35 cellular contexts compared by ENCODE assay signal in the genomic region with DNA sequence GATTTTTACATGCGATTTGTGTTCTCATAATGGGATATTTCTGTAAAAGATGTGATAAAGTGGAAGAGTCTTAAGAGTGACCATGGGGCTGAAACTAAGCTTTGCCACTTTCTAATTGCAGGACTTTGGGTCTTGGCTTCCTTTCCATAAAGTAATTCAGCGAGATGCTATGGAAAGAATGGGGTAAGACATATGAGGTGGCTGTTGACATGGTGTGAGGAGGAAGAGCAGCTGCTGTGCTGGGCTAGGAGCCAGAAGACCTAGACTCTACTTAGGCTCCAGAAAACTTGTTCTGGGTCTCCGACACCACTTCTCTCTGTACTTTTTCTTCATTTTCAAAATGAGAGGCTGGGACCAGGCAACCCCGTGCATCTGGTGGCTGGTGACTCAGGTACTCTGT.
"Had no signal": no experiment of that assay in that cellular context is flagged by ENCODE, and none has a peak within 500 bp of the region (broad histone marks: within the 10 kb centered on the region; RNA-seq: fewer than 3 reads in every experiment).

No MANE protein-coding gene starts in this region.

- H3K27ac ChIP-seq: adrenal gland, body of pancreas, brain microvascular endothelial cell, breast epithelium, VCaP had no signal

- H3K4me1 ChIP-seq: adrenal gland, body of pancreas, breast epithelium had no signal

- H3K36me3 Mint-ChIP-seq: activated CD4-positive, alpha-beta memory T cell treated with anti-CD3 and anti-CD28 coated beads for 36 hours; activated naive CD4-positive, alpha-beta T cell treated with anti-CD3 and anti-CD28 coated beads, Interleukin-2, amount 50 U/mL, for 72 hours; activated naive CD8-positive, alpha-beta T cell treated with anti-CD3 and anti-CD28 coated beads for 36 hours had no signal

- H3K4me3 Mint-ChIP-seq: activated B cell treated with CpG ODN at 0.5 μM for 24 hours; activated CD4-positive, alpha-beta memory T cell treated with anti-CD3 and anti-CD28 coated beads for 36 hours; activated CD4-positive, alpha-beta T cell treated with anti-CD3 and anti-CD28 coated beads, Interleukin-2, amount 10 ng/mL, durations not matched to agents 24 days and 14 days; activated CD8-positive, alpha-beta T cell treated with anti-CD3 and anti-CD28 coated beads for 36 hours; activated naive CD4-positive, alpha-beta T cell treated with anti-CD3 and anti-CD28 coated beads for 36 hours; activated naive CD8-positive, alpha-beta T cell treated with anti-CD3 and anti-CD28 coated beads for 36 hours; activated T-cell treated with anti-CD3 and anti-CD28 coated beads, Interleukin-2, amount 50 U/mL, for 4 hours; activated T-cell treated with anti-CD3 and anti-CD28 coated beads, Interleukin-2, amount 50 U/mL, for 72 hours; activated T-helper 1 cell treated with anti-CD3 and anti-CD28 coated beads, Interleukin-12 subunit alpha, Interleukin-12 subunit beta, Interleukin-2, Interleukin-4 antibody, amounts not matched to agents 30 ng/mL and 10 ng/mL and 1 ng/mL, durations not matched to agents 14 hours and 24 hours and 36 hours; activated T-helper 17 cell treated with anti-CD3 and anti-CD28 coated beads, Interleukin-2, amount 50 U/mL, for 72 hours; T-helper 1 cell treated with Interleukin-12 subunit alpha and Interleukin-12 subunit beta and Interleukin-4 antibody, amounts not matched to agents 30 μg/mL and 1 μg/mL, for 36 hours; T-helper 2 cell treated with Interferon-gamma antibody and Interleukin-4, amounts not matched to agents 5 μg/mL and 100 μg/mL, for 36 hours had no signal

- ATAC-seq: activated CD8-positive, alpha-beta T cell treated with anti-CD3 and anti-CD28 coated beads for 36 hours; activated naive CD4-positive, alpha-beta T cell treated with anti-CD3 and anti-CD28 coated beads, Interleukin-2, amount 50 U/mL, for 72 hours; activated T-cell treated with anti-CD3 and anti-CD28 coated beads, Interleukin-2, amount 50 U/mL, for 4 hours; activated T-cell treated with anti-CD3 and anti-CD28 coated beads, Interleukin-2, amount 50 U/mL, for 72 hours; activated T-helper 17 cell treated with anti-CD3 and anti-CD28 coated beads, Interleukin-2, amount 50 U/mL, for 72 hours; body of pancreas had no signal

- H3K4me3 ChIP-seq: adrenal gland, body of pancreas, breast epithelium had no signal

- DNase-seq: activated B cell treated with CpG ODN at 0.5 μM for 24 hours; activated CD4-positive, alpha-beta memory T cell treated with anti-CD3 and anti-CD28 coated beads for 36 hours; activated CD4-positive, alpha-beta T cell treated with anti-CD3 and anti-CD28 coated beads for 4 hours; activated CD4-positive, alpha-beta T cell treated with anti-CD3 and anti-CD28 coated beads, Interleukin-2, amount 10 ng/mL, durations not matched to agents 24 days and 14 days; activated CD4-positive, alpha-beta T cell treated with anti-CD3 and anti-CD28 coated beads, Interleukin-2, amount 50 U/mL, for 1 hour; activated CD4-positive, alpha-beta T cell treated with anti-CD3 and anti-CD28 coated beads, Interleukin-2, amount 50 U/mL, for 4 hours; activated CD4-positive, CD25-positive, alpha-beta regulatory T cell treated with anti-CD3 and anti-CD28 coated beads, Interleukin-2, amount 50 U/mL, for 72 hours; activated CD8-positive, alpha-beta memory T cell treated with anti-CD3 and anti-CD28 coated beads, Interleukin-2, amount 50 U/mL, for 4 hours; activated CD8-positive, alpha-beta T cell treated with anti-CD3 and anti-CD28 coated beads for 36 hours; activated effector memory CD4-positive, alpha-beta T cell treated with anti-CD3 and anti-CD28 coated beads, Interleukin-2, amount 50 U/mL, for 16 hours; activated gamma-delta T cell treated with Interleukin-2 at 50 U/mL for 16 hours; activated naive CD4-positive, alpha-beta T cell; activated naive CD4-positive, alpha-beta T cell treated with anti-CD3 and anti-CD28 coated beads for 36 hours; activated naive CD4-positive, alpha-beta T cell treated with anti-CD3 and anti-CD28 coated beads, Interleukin-2, amount 50 U/mL, for 16 hours; activated naive CD8-positive, alpha-beta T cell treated with anti-CD3 and anti-CD28 coated beads for 36 hours; activated T-cell treated with anti-CD3 and anti-CD28 coated beads for 4 hours; activated T-cell treated with anti-CD3 and anti-CD28 coated beads, Interleukin-2, amount 50 U/mL, for 1 hour; activated T-cell treated with anti-CD3 and anti-CD28 coated beads, Interleukin-2, amount 50 U/mL, for 4 hours; activated T-cell treated with anti-CD3 and anti-CD28 coated beads, Interleukin-2, amount 50 U/mL, for 72 hours; adrenal gland; amniotic stem cell; aorta; body of pancreas; brain microvascular endothelial cell; central memory CD4-positive, alpha-beta T cell; T-helper 1 cell; T-helper 2 cell; T-helper 9 cell had no signal

- H3K27me3 Mint-ChIP-seq: activated B cell treated with CpG ODN at 0.5 μM for 24 hours; activated CD4-positive, alpha-beta memory T cell treated with anti-CD3 and anti-CD28 coated beads for 36 hours; activated CD4-positive, alpha-beta T cell treated with anti-CD3 and anti-CD28 coated beads, Interleukin-2, amount 10 ng/mL, durations not matched to agents 24 days and 14 days; activated CD8-positive, alpha-beta T cell treated with anti-CD3 and anti-CD28 coated beads for 36 hours; activated naive CD8-positive, alpha-beta T cell treated with anti-CD3 and anti-CD28 coated beads for 36 hours; activated T-helper 17 cell treated with anti-CD3 and anti-CD28 coated beads, Interleukin-2, amount 50 U/mL, for 72 hours had no signal

- H3K27me3 ChIP-seq: adrenal gland, body of pancreas, brain microvascular endothelial cell, breast epithelium had no signal

- H3K27ac Mint-ChIP-seq: activated B cell treated with CpG ODN at 0.5 μM for 24 hours; activated CD4-positive, alpha-beta memory T cell treated with anti-CD3 and anti-CD28 coated beads for 36 hours; activated CD4-positive, alpha-beta T cell treated with anti-CD3 and anti-CD28 coated beads, Interleukin-2, amount 10 ng/mL, durations not matched to agents 24 days and 14 days; activated CD8-positive, alpha-beta T cell treated with anti-CD3 and anti-CD28 coated beads for 36 hours; activated naive CD4-positive, alpha-beta T cell treated with anti-CD3 and anti-CD28 coated beads for 36 hours; activated naive CD4-positive, alpha-beta T cell treated with anti-CD3 and anti-CD28 coated beads, Interleukin-2, amount 50 U/mL, for 72 hours; activated naive CD8-positive, alpha-beta T cell treated with anti-CD3 and anti-CD28 coated beads for 36 hours; activated T-cell treated with anti-CD3 and anti-CD28 coated beads, Interleukin-2, amount 50 U/mL, for 72 hours; activated T-helper 1 cell treated with anti-CD3 and anti-CD28 coated beads, Interleukin-12 subunit alpha, Interleukin-12 subunit beta, Interleukin-2, Interleukin-4 antibody, amounts not matched to agents 30 ng/mL and 10 ng/mL and 1 ng/mL, durations not matched to agents 14 hours and 24 hours and 36 hours; activated T-helper 17 cell treated with anti-CD3 and anti-CD28 coated beads, Interleukin-2, amount 50 U/mL, for 72 hours; T-helper 1 cell treated with Interleukin-12 subunit alpha and Interleukin-12 subunit beta and Interleukin-4 antibody, amounts not matched to agents 30 μg/mL and 1 μg/mL, for 36 hours; T-helper 2 cell treated with Interferon-gamma antibody and Interleukin-4, amounts not matched to agents 5 μg/mL and 100 μg/mL, for 36 hours had no signal

- H3K9me3 Mint-ChIP-seq: activated B cell treated with CpG ODN at 0.5 μM for 24 hours; activated CD4-positive, alpha-beta memory T cell treated with anti-CD3 and anti-CD28 coated beads for 36 hours; activated CD8-positive, alpha-beta T cell treated with anti-CD3 and anti-CD28 coated beads for 36 hours; activated naive CD4-positive, alpha-beta T cell treated with anti-CD3 and anti-CD28 coated beads for 36 hours; activated naive CD4-positive, alpha-beta T cell treated with anti-CD3 and anti-CD28 coated beads, Interleukin-2, amount 50 U/mL, for 72 hours; activated naive CD8-positive, alpha-beta T cell treated with anti-CD3 and anti-CD28 coated beads for 36 hours; activated T-cell treated with anti-CD3 and anti-CD28 coated beads, Interleukin-2, amount 50 U/mL, for 4 hours; activated T-cell treated with anti-CD3 and anti-CD28 coated beads, Interleukin-2, amount 50 U/mL, for 72 hours; activated T-helper 17 cell treated with anti-CD3 and anti-CD28 coated beads, Interleukin-2, amount 50 U/mL, for 72 hours; T-helper 1 cell treated with Interleukin-12 subunit alpha and Interleukin-12 subunit beta and Interleukin-4 antibody, amounts not matched to agents 30 μg/mL and 1 μg/mL, for 36 hours; T-helper 2 cell treated with Interferon-gamma antibody and Interleukin-4, amounts not matched to agents 5 μg/mL and 100 μg/mL, for 36 hours had no signal

- H3K9me3 ChIP-seq: adrenal gland, body of pancreas, breast epithelium had no signal

- H3K4me1 Mint-ChIP-seq: activated B cell treated with CpG ODN at 0.5 μM for 24 hours; activated CD4-positive, alpha-beta T cell treated with anti-CD3 and anti-CD28 coated beads, Interleukin-2, amount 10 ng/mL, durations not matched to agents 24 days and 14 days; activated naive CD8-positive, alpha-beta T cell treated with anti-CD3 and anti-CD28 coated beads for 36 hours; activated T-helper 17 cell treated with anti-CD3 and anti-CD28 coated beads, Interleukin-2, amount 50 U/mL, for 72 hours had no signal

- H3K36me3 ChIP-seq: adrenal gland, brain microvascular endothelial cell, breast epithelium had no signal
